In the genomic region with DNA sequence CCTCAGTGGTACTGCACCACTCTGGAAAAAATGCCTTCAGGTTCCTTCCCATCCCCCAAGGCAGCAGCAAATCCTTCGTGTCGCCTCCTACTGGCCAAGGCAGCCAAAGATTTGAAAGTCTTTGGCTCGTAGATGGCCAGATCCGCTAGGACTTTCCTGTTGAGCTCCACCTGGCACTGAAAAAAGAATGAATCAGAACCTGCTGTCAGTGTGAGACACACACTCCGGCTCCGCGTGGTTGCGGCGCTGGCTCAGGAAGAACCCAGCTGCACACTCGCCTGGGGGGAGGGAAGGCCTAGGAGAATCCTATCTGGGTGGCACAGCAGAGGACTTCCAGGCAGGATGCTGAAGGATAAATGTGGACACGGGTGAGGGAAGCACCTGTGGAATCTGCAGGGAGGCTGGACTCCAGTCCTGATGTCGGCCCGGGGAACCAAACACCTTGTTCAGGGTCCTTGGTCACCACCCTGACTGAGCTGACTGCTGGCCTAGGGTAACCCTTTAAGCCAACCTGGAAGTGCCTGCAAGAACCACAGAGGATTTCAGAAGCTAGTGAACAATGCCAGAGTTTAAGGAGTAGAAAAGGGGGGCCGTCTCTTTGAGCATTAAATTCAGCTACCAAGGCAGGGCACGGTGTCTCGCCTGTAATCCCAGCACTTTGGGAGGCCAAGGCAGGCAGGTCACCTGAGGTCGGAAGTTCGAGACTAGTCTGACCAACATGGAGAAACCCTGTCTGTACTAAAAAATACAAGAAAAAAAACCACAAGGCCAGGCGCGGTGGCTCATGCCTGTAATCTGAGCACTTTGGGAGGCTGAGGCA, we compare ENCODE assay signal across 2 cellular contexts.
A peak's percentile ranks its signal among the peaks of the same experiment; 100 is the strongest.
TF ChIP-seq lines count a peak whose summit lies in the region.

No MANE protein-coding gene starts in this region.

TF ChIP-seq in PFSK-1, 5 proteins besides CTCF, POLR2A, EP300 and RAD21:
- TF ChIP-seq TAF1 (IDR thresholded peaks at IDR 0.05; ENCODE audit: borderline replicate concordance, insufficient read depth, low read length) = no peak
- peak; percentile 14 for TF ChIP-seq POLR2AphosphoS5 (IDR thresholded peaks at IDR 0.05; ENCODE audit: low read depth, low read length)
- TF ChIP-seq FOXP2 (optimal IDR thresholded peaks at IDR 0.05; ENCODE audit: borderline replicate concordance, extremely low read depth, extremely low read length, insufficient read depth) = no peak
- peak; percentile 52; the same call in 1 of the 2 replicates for TF ChIP-seq SIN3A (IDR thresholded peaks at IDR 0.05; ENCODE audit: borderline replicate concordance, insufficient read depth, low read length)

TF ChIP-seq in GM12878, 131 proteins besides CTCF, POLR2A, EP300 and RAD21:
- TF ChIP-seq RB1 (IDR thresholded peaks at IDR 0.05; ENCODE audit: borderline replicate concordance) (no peak), DPF2 (IDR thresholded peaks at IDR 0.05) (no peak), SP1 (IDR thresholded peaks at IDR 0.05; ENCODE audit: low read depth, low read length) (no peak), PAX5 (IDR thresholded peaks at IDR 0.05; ENCODE audit: borderline replicate concordance, low read depth, low read length) (no peak), POLR2AphosphoS5 (IDR thresholded peaks at IDR 0.05; ENCODE audit: low read length) (peak; percentile 37; the same call in 1 of the 2 replicates), NR2C1 (IDR thresholded peaks at IDR 0.05) (no peak), YY1 (IDR thresholded peaks at IDR 0.05; ENCODE audit: low read depth, low read length) (peak; percentile 34; the same call in 1 of the 2 replicates), RBBP5 (conservative IDR thresholded peaks at IDR 0.05) (no peak), SPI1 (IDR thresholded peaks at IDR 0.05; ENCODE audit: borderline replicate concordance, insufficient read depth, low read depth, low read length) (no peak), CREM (IDR thresholded peaks at IDR 0.05; ENCODE audit: low read depth) (no peak), CHD2 (IDR thresholded peaks at IDR 0.05; ENCODE audit: borderline replicate concordance, low read depth, low read length) (peak; percentile 58), PAX8 (IDR thresholded peaks at IDR 0.05) (no peak), NR2C2 (IDR thresholded peaks at IDR 0.05; ENCODE audit: borderline replicate concordance, control insufficient read depth, insufficient read length, low read depth) (no peak)
- TF ChIP-seq, protein P1, sequence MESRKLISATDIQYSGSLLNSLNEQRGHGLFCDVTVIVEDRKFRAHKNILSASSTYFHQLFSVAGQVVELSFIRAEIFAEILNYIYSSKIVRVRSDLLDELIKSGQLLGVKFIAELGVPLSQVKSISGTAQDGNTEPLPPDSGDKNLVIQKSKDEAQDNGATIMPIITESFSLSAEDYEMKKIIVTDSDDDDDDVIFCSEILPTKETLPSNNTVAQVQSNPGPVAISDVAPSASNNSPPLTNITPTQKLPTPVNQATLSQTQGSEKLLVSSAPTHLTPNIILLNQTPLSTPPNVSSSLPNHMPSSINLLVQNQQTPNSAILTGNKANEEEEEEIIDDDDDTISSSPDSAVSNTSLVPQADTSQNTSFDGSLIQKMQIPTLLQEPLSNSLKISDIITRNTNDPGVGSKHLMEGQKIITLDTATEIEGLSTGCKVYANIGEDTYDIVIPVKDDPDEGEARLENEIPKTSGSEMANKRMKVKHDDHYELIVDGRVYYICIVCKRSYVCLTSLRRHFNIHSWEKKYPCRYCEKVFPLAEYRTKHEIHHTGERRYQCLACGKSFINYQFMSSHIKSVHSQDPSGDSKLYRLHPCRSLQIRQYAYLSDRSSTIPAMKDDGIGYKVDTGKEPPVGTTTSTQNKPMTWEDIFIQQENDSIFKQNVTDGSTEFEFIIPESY (IDR thresholded peaks at IDR 0.05) = peak; percentile 34; the same call in 1 of the 2 replicates
TF ChIP-seq in GM12878: peak in this region for 4.
